ENCODE assay signal across 1 cellular context in genomic region chr11:68550485-68550817, GRCh38.
TF ChIP-seq lines count a peak whose summit lies in the region.

No MANE protein-coding gene starts in this region.

TF ChIP-seq in WTC11, 78 proteins besides CTCF, POLR2A, EP300 and RAD21 (continued from another document):
- TF ChIP-seq E2F5 (CRISPR knock-in tag; IDR thresholded peaks at IDR 0.05) = no peak
- no peak for TF ChIP-seq ZNF263 (CRISPR knock-in tag; IDR thresholded peaks at IDR 0.05; ENCODE audit: low read depth)
- no peak for TF ChIP-seq E2F4 (CRISPR knock-in tag; IDR thresholded peaks at IDR 0.05; ENCODE audit: borderline replicate concordance, low read depth)
- no peak for TF ChIP-seq JAZF1 (CRISPR knock-in tag; IDR thresholded peaks at IDR 0.05)
- TF ChIP-seq AFF4 (CRISPR knock-in tag; IDR thresholded peaks at IDR 0.05; ENCODE audit: borderline replicate concordance) = no peak
- TF ChIP-seq KAT7 (CRISPR knock-in tag; IDR thresholded peaks at IDR 0.05; ENCODE audit: borderline replicate concordance) = no peak
- TF ChIP-seq GTF2I (CRISPR knock-in tag; conservative IDR thresholded peaks at IDR 0.05) = no peak
- no peak for TF ChIP-seq FOXJ3 (CRISPR knock-in tag; IDR thresholded peaks at IDR 0.05; ENCODE audit: borderline replicate concordance)
- no peak for TF ChIP-seq TEAD1 (CRISPR knock-in tag; IDR thresholded peaks at IDR 0.05)
- TF ChIP-seq FOXK1 (CRISPR knock-in tag; IDR thresholded peaks at IDR 0.05) = no peak
- TF ChIP-seq TEAD4 (CRISPR knock-in tag; IDR thresholded peaks at IDR 0.05) = no peak
- TF ChIP-seq ZNF121 (CRISPR knock-in tag; IDR thresholded peaks at IDR 0.05) = no peak
